In genomic region chr1:43450251-43451070, GRCh38 we compare ENCODE assay signal across 2 cellular contexts.
TF ChIP-seq lines count a peak whose summit lies in the region.

No MANE protein-coding gene starts in this region.

TF ChIP-seq in K562, 482 proteins besides CTCF, POLR2A, EP300 and RAD21:
- 0 out of 2 replicates have a peak, but pooled peaks have one; percentile 1 for TF ChIP-seq POLR2G (IDR thresholded peaks at IDR 0.05; ENCODE audit: low read depth, low read length)
- TF ChIP-seq ZNF146 (CRISPR knock-in tag; IDR thresholded peaks at IDR 0.05; ENCODE audit: unreplicated experiment), result no peak

TF ChIP-seq in WTC11, 78 proteins besides CTCF, POLR2A, EP300 and RAD21:
- no peak for TF ChIP-seq RORB (CRISPR knock-in tag; IDR thresholded peaks at IDR 0.05)
- no peak for TF ChIP-seq ZNF512 (CRISPR knock-in tag; IDR thresholded peaks at IDR 0.05; ENCODE audit: borderline replicate concordance)
- TF ChIP-seq NFATC4 (CRISPR knock-in tag; IDR thresholded peaks at IDR 0.05), result no peak
- TF ChIP-seq ZNF317 (CRISPR knock-in tag; IDR thresholded peaks at IDR 0.05; ENCODE audit: borderline replicate concordance, low read depth), result no peak
- TF ChIP-seq AFF4 (CRISPR knock-in tag; IDR thresholded peaks at IDR 0.05; ENCODE audit: borderline replicate concordance), result no peak
- TF ChIP-seq GRHL2 (CRISPR knock-in tag; IDR thresholded peaks at IDR 0.05; ENCODE audit: insufficient replicate concordance, severe bottlenecking), result no peak
- TF ChIP-seq ELF4 (CRISPR knock-in tag; IDR thresholded peaks at IDR 0.05; ENCODE audit: low read depth), result no peak
- no peak for TF ChIP-seq IRF2 (CRISPR knock-in tag; IDR thresholded peaks at IDR 0.05; ENCODE audit: borderline replicate concordance, low read depth)
- no peak for TF ChIP-seq IRF1 (CRISPR knock-in tag; IDR thresholded peaks at IDR 0.05)
- no peak for TF ChIP-seq GABPB1 (CRISPR knock-in tag; IDR thresholded peaks at IDR 0.05)
- TF ChIP-seq ZNF532 (CRISPR knock-in tag; IDR thresholded peaks at IDR 0.05; ENCODE audit: borderline replicate concordance), result no peak
- TF ChIP-seq ATF1 (CRISPR knock-in tag; IDR thresholded peaks at IDR 0.05), result no peak
- TF ChIP-seq ZNF281 (CRISPR knock-in tag; IDR thresholded peaks at IDR 0.05), result no peak
- TF ChIP-seq SMAD3 (CRISPR knock-in tag; IDR thresholded peaks at IDR 0.05; ENCODE audit: borderline replicate concordance), result no peak
- TF ChIP-seq FOXP4 (CRISPR knock-in tag; IDR thresholded peaks at IDR 0.05), result no peak
- no peak for TF ChIP-seq OVOL2 (CRISPR knock-in tag; IDR thresholded peaks at IDR 0.05; ENCODE audit: borderline replicate concordance)
TF ChIP-seq in WTC11: peak in this region for 0.
